ENCODE assay signal across 12 cellular contexts in genomic region chr14:21735200-21735599, GRCh38.
"Had no signal": no experiment of that assay in that cellular context is flagged by ENCODE, and none has a peak within 500 bp of the region (broad histone marks: within the 10 kb centered on the region; RNA-seq: fewer than 3 reads in every experiment).

No MANE protein-coding gene starts in this region.

- H3K27me3 ChIP-seq: colonic mucosa had no signal

- H3K27ac ChIP-seq: cardiac muscle cell, colonic mucosa, heart left ventricle, prostate gland, thoracic aorta had no signal

- H3K36me3 ChIP-seq: cardiac muscle cell, colonic mucosa, heart left ventricle, prostate gland, thoracic aorta had no signal

- ATAC-seq: heart left ventricle, sciatic nerve had no signal

- H3K9me3 ChIP-seq: colonic mucosa, heart left ventricle, prostate gland, thoracic aorta had no signal

- H3K36me3 Mint-ChIP-seq: memory B cell had no signal

- H3K27ac Mint-ChIP-seq: memory B cell; nephron progenitor cell; stimulated activated naive CD8-positive, alpha-beta T cell treated with anti-CD3 and anti-CD28 coated beads, Interleukin-15, amount 100 ng/mL, for 72 hours had no signal

- H3K4me3 Mint-ChIP-seq: memory B cell, nephron progenitor cell had no signal

- DNase-seq: foreskin melanocyte, heart left ventricle, islet precursor cell had no signal

- H3K4me1 Mint-ChIP-seq: memory B cell, nephron progenitor cell had no signal

- H3K4me1 ChIP-seq: heart left ventricle, prostate gland had no signal

- H3K4me3 ChIP-seq: cardiac muscle cell, colonic mucosa, heart left ventricle, prostate gland, thoracic aorta had no signal

- H3K9me3 Mint-ChIP-seq: nephron progenitor cell; stimulated activated naive CD8-positive, alpha-beta T cell treated with anti-CD3 and anti-CD28 coated beads, Interleukin-15, amount 100 ng/mL, for 72 hours; T-helper 1 cell treated with Interleukin-12 subunit alpha and Interleukin-12 subunit beta and Interleukin-4 antibody, amounts not matched to agents 30 μg/mL and 1 μg/mL, for 36 hours had no signal
